Comparison of ENCODE assay signal across 8 cellular contexts in genomic region chr9:93827545-93828330, GRCh38.
A peak's percentile ranks its signal among the peaks of the same experiment; 100 is the strongest.
DNase-seq lines count a peak whose midpoint lies in the region; ATAC-seq lines count a peak whose summit lies in the region.

No MANE protein-coding gene starts in this region.

- H3K27me3 ChIP-seq in HUES48 (ENCODE audit: control insufficient read depth, insufficient read depth, low read length): peaks cover 19% of the 10 kb centered on the region

- peaks cover 9% of the 10 kb centered on the region; the same call in 1 of the 2 replicates for H3K4me1 ChIP-seq in HUES48 (ENCODE audit: control insufficient read depth, insufficient read depth, low read length)

- H3K4me3 Mint-ChIP-seq in effector memory CD8-positive, alpha-beta T cell: peak overlapping the region in 1 of 2 donors; percentile 3

- ATAC-seq in effector memory CD8-positive, alpha-beta T cell (replicated peaks): peak; percentile 61
- ATAC-seq in stimulated activated naive CD8-positive, alpha-beta T cell treated with anti-CD3 and anti-CD28 coated beads, Interleukin-15, Interleukin-2, amounts not matched to agents 100 U/mL and 50 U/mL, for 24 hours: peak; percentile 76
- ATAC-seq in HG03469 (IDR thresholded peaks at IDR 0.05; ENCODE audit: unreplicated experiment): no peak

- no peaks in the 10 kb centered on the region for H3K9me3 ChIP-seq in HUES48 (ENCODE audit: control insufficient read depth, insufficient read depth, low read length)

- peak; percentile 59 for DNase-seq in EL
- peak; percentile 22 for DNase-seq in UCSD-AML1 (lab: John Stamatoyannopoulos, UW; ENCODE audit: unreplicated experiment)
- DNase-seq in effector memory CD8-positive, alpha-beta T cell: peak in 1 of 3 experiments; percentile 18
- peak; percentile 55 for DNase-seq in medulla oblongata (ENCODE audit: extremely low spot score)
- DNase-seq in stimulated activated naive CD8-positive, alpha-beta T cell treated with anti-CD3 and anti-CD28 coated beads, Interleukin-15, Interleukin-2, amounts not matched to agents 100 U/mL and 50 U/mL, for 24 hours: peak; percentile 57
- DNase-seq in GF-D8 (lab: John Stamatoyannopoulos, UW): no peak

- H3K9ac ChIP-seq in HUES48 (ENCODE audit: low read depth, low read length): no peak overlapping the region

- H3K36me3 ChIP-seq in HUES48 (ENCODE audit: control insufficient read depth, insufficient read depth, low read length): no peaks in the 10 kb centered on the region

- no peaks in the 10 kb centered on the region for H3K36me3 Mint-ChIP-seq in effector memory CD8-positive, alpha-beta T cell (ENCODE audit: insufficient read depth)

- no peak overlapping the region for H3K27ac Mint-ChIP-seq in effector memory CD8-positive, alpha-beta T cell

- H3K4me1 Mint-ChIP-seq in effector memory CD8-positive, alpha-beta T cell (ENCODE audit: low read depth in 2 of 2): peaks cover 5 to 10% of the 10 kb centered on the region in 2 donors

- no peak overlapping the region for H3K27ac ChIP-seq in HUES48 (ENCODE audit: low read depth, low read length)

- peak overlapping the region; percentile 58 for H3K4me3 ChIP-seq in HUES48 (ENCODE audit: low read depth, low read length)

- H3K27me3 Mint-ChIP-seq in effector memory CD8-positive, alpha-beta T cell: peaks cover 65 to 85% of the 10 kb centered on the region in 2 donors

- peaks cover 0 to 2% of the 10 kb centered on the region in 2 donors for H3K9me3 Mint-ChIP-seq in effector memory CD8-positive, alpha-beta T cell
